In genomic region chr5:179679014-179679674, GRCh38 we compare ENCODE assay signal across 1 cellular context.
A peak's percentile ranks its signal among the peaks of the same experiment; 100 is the strongest.
TF ChIP-seq lines count a peak whose summit lies in the region.

No MANE protein-coding gene starts in this region.

TF ChIP-seq in K562, 482 proteins besides CTCF, POLR2A, EP300 and RAD21 (continued from another document):
- TF ChIP-seq USF2 (CRISPR knock-in tag; IDR thresholded peaks at IDR 0.05), result no peak
- TF ChIP-seq MTF1 (CRISPR knock-in tag; IDR thresholded peaks at IDR 0.05; ENCODE audit: borderline replicate concordance), result no peak
- no peak for TF ChIP-seq HLTF (IDR thresholded peaks at IDR 0.05)
- TF ChIP-seq ZNF589 (CRISPR knock-in tag; IDR thresholded peaks at IDR 0.05; ENCODE audit: low read depth), result 0 out of 2 replicates have a peak, but pooled peaks have one; percentile 7
- TF ChIP-seq ETV5 (CRISPR knock-in tag; IDR thresholded peaks at IDR 0.05; ENCODE audit: low read depth), result no peak
- no peak for TF ChIP-seq YY1 (IDR thresholded peaks at IDR 0.05; ENCODE audit: borderline replicate concordance in 1 of 3, control insufficient read depth in 1 of 3, extremely low read depth in 1 of 3, insufficient read depth in 3 of 3, insufficient read length in 1 of 3, insufficient replicate concordance in 2 of 3, low read depth in 1 of 3, low read length in 2 of 3)
- no peak for TF ChIP-seq FOXP4 (CRISPR knock-in tag; IDR thresholded peaks at IDR 0.05; ENCODE audit: borderline replicate concordance)
- no peak for TF ChIP-seq CBX1 (IDR thresholded peaks at IDR 0.05; ENCODE audit: low read depth)
- TF ChIP-seq ZNF511 (CRISPR knock-in tag; IDR thresholded peaks at IDR 0.05), result 0 out of 2 replicates have a peak, but pooled peaks have one; percentile 49
- no peak for TF ChIP-seq DDX20 (tag; IDR thresholded peaks at IDR 0.05; ENCODE audit: low read depth)
- peak; percentile 24; the same call in 1 of the 2 replicates for TF ChIP-seq USF1 (CRISPR knock-in tag; IDR thresholded peaks at IDR 0.05)
- TF ChIP-seq ZC3H4 (CRISPR knock-in tag; IDR thresholded peaks at IDR 0.05; ENCODE audit: borderline replicate concordance), result peak; percentile 82; the same call in 1 of the 2 replicates
- TF ChIP-seq TOE1 (IDR thresholded peaks at IDR 0.05; ENCODE audit: borderline replicate concordance), result no peak
- TF ChIP-seq TOE1 (CRISPR knock-in tag; IDR thresholded peaks at IDR 0.05; ENCODE audit: borderline replicate concordance, low read depth), result peak; percentile 47; the same call in 1 of the 2 replicates
- TF ChIP-seq TAF15 (IDR thresholded peaks at IDR 0.05; ENCODE audit: low read depth, low read length), result no peak
- peak; percentile 78; the same call in 1 of the 2 replicates for TF ChIP-seq MAX (CRISPR knock-in tag; IDR thresholded peaks at IDR 0.05)
- TF ChIP-seq ZFP91 (CRISPR knock-in tag; IDR thresholded peaks at IDR 0.05), result peak; percentile 80; the same call in 1 of the 2 replicates
- no peak for TF ChIP-seq BHLHE40 (IDR thresholded peaks at IDR 0.05; ENCODE audit: low read length)
